8 cellular contexts compared by ENCODE assay signal in genomic region chr1:223726380-223727001, GRCh38. TPM values are rescaled to one million over a fixed set of nuclear protein-coding genes. Genes with fewer than 3 reads are reported as not detected.
DNase-seq lines count a peak whose midpoint lies in the region; ATAC-seq and TF ChIP-seq lines count a peak whose summit lies in the region.

No MANE protein-coding gene starts in this region.

- no peaks in the 10 kb centered on the region for H3K9me3 ChIP-seq in mucosa of descending colon

- H3K4me3 ChIP-seq in H7 (ENCODE audit: insufficient read depth, low read depth, low read length): no peak overlapping the region
- H3K4me3 ChIP-seq in dorsolateral prefrontal cortex: no peak overlapping the region
- H3K4me3 ChIP-seq in mucosa of descending colon: no peak overlapping the region

- ATAC-seq in mucosa of descending colon: peak; percentile 88

- peak; percentile 67 for DNase-seq in GM04503 (ENCODE audit: low read depth)
- DNase-seq in H7: peak; percentile 80
- peak; percentile 97 for DNase-seq in M059J (ENCODE audit: low read depth)
- peak; percentile 84 to 91 for DNase-seq in activated CD4-positive, alpha-beta T cell treated with anti-CD3 and anti-CD28 coated beads, Interleukin-2, amount 50 U/mL, for 48 hours
- DNase-seq in dorsolateral prefrontal cortex: peak in 3 of 10 donors; percentile 39 to 63 (median 57)
- DNase-seq in mucosa of descending colon: peak in 2 of 3 donors; percentile 69 to 83
- peak; percentile 68 for DNase-seq in stimulated activated CD8-positive, alpha-beta memory T cell treated with anti-CD3 and anti-CD28 coated beads, Interleukin-7, amount 100 ng/mL, for 24 hours (ENCODE audit: low read depth)
- DNase-seq in NCI-H82 (lab: John Stamatoyannopoulos, UW): no peak

- H3K27me3 ChIP-seq in H7 (ENCODE audit: control insufficient read depth, insufficient read depth, low read length): peaks cover 31% of the 10 kb centered on the region
- no peaks in the 10 kb centered on the region for H3K27me3 ChIP-seq in dorsolateral prefrontal cortex

- H3K27ac ChIP-seq in dorsolateral prefrontal cortex: peak overlapping the region in 42 of 59 donors; percentile 3 to 75 (median 46)

- no peaks in the 10 kb centered on the region; the same call in 1 of the 2 replicates for H3K36me3 ChIP-seq in H7 (replicated peaks; ENCODE audit: control insufficient read depth, insufficient read depth, low read length)
- H3K36me3 ChIP-seq in mucosa of descending colon (ENCODE audit: low read depth): no peaks in the 10 kb centered on the region

- TF ChIP-seq CTCF in dorsolateral prefrontal cortex (IDR thresholded peaks at IDR 0.05 in 54 of 56, conservative IDR thresholded peaks at IDR 0.05 in 2 of 56; ENCODE audit: low read depth in 1 of 56, partially characterized antibody in 56 of 56) (no peak), mucosa of descending colon (IDR thresholded peaks at IDR 0.05) (no peak)

- peaks cover 18% of the 10 kb centered on the region for H3K4me1 ChIP-seq in mucosa of descending colon (ENCODE audit: low read depth)

- intact Hi-C loops in dorsolateral prefrontal cortex (cut with DNase I) (no loop called here), mucosa of descending colon (cut with DNase I, micrococcal nuclease) (no loop called here)

RNA-seq across cellular contexts. Expression of gene CAPN2, which starts 14.2 kb away (rescaled TPM):
- 46.8 and 60.4 TPM in 2 replicates for total RNA-seq in H7 (2014; rRNA removed; shearing (Covaris generic))
- total RNA-seq in M059J (2014; rRNA removed; shearing (Covaris generic)): 177 and 253 TPM in 2 replicates
- total RNA-seq in dorsolateral prefrontal cortex (100 to 1,000 TPM in 66 of 120 experiments, 10 to 100 TPM in 54; 66.7 to 318 (median 103) TPM), mucosa of descending colon (100 to 1,000 TPM; 200 to 417 (median 305) TPM)
